In genomic region chr19:11766597-11767591, GRCh38 we compare ENCODE assay signal across 8 cellular contexts. TPM values are rescaled to one million over a fixed set of nuclear protein-coding genes. Genes with fewer than 3 reads are reported as not detected.
A peak's percentile ranks its signal among the peaks of the same experiment; 100 is the strongest.
DNase-seq lines count a peak whose midpoint lies in the region; ATAC-seq and TF ChIP-seq lines count a peak whose summit lies in the region.

TSS of gene ZNF441 (plus strand) at chr19:11767000. CDS start at chr19:11767194, 194 bp downstream.

- peaks cover 26% of the 10 kb centered on the region for H3K4me1 Mint-ChIP-seq in CD8-positive, alpha-beta T cell (ENCODE audit: low read depth)

- peak; percentile 83 to 96 (median 90) for DNase-seq in CD8-positive, alpha-beta T cell
- peak; percentile 86 for DNase-seq in HS-27A (ENCODE audit: low read depth)
- DNase-seq in NOMO-1 treated with DMSO at 0.1 percent for 48 hours (lab: John Stamatoyannopoulos, UW; ENCODE audit: unreplicated experiment) = peak; percentile 92
- peak; percentile 62 for DNase-seq in activated CD8-positive, alpha-beta memory T cell treated with anti-CD3 and anti-CD28 coated beads, Interleukin-2, amount 50 U/mL, for 1 hour (ENCODE audit: extremely low read depth)
- DNase-seq in mesenteric fat pad (ENCODE audit: low spot score) = peak; percentile 99
- peak; percentile 82 for DNase-seq in stimulated activated CD8-positive, alpha-beta memory T cell treated with anti-CD3 and anti-CD28 coated beads, Interleukin-12 subunit alpha, Interleukin-12 subunit beta, amount 100 ng/mL, for 4 hours (ENCODE audit: low read depth)

- peaks cover 16% of the 10 kb centered on the region for H3K4me1 ChIP-seq in CD8-positive, alpha-beta T cell (ENCODE audit: insufficient read depth, low read length)
- H3K4me1 ChIP-seq in endocrine pancreas (ENCODE audit: control insufficient read depth, insufficient read depth, low read length) = peaks cover 5% of the 10 kb centered on the region

- H3K27me3 Mint-ChIP-seq in CD8-positive, alpha-beta T cell (ENCODE audit: low read depth) = peaks cover 7% of the 10 kb centered on the region

- peak within 1 kb of the TSS; percentile 79 for H3K27ac ChIP-seq in CD8-positive, alpha-beta T cell (ENCODE audit: low read depth, low read length)

- POLR2A ChIA-PET in CD8-positive, alpha-beta T cell (lab: Charles Lee) = interaction anchor here (0.5 to 2.1 kb wide), 9 partner anchors 12 to 1164 kb away, joined by 3 to 8 read pairs (median 3); partner anchors contain the start of genes ZNF433, ZNF440, ZNF491 and ZNF823

- intact Hi-C loops in CD8-positive, alpha-beta T cell (cut with DNase I, micrococcal nuclease) = loop anchor here (1.0 to 2.0 kb wide), 3 partner anchors 28 to 48 kb away; partner anchors contain the start of genes ZNF823 (in 2 of the 2) and ZNF440 (in 1 of the 2)

- H3K36me3 ChIP-seq in CD8-positive, alpha-beta T cell (ENCODE audit: insufficient read depth, low read length) = no peaks in the 10 kb centered on the region
- H3K36me3 ChIP-seq in endocrine pancreas (ENCODE audit: control insufficient read depth, insufficient read depth, low read length) = no peaks in the 10 kb centered on the region

- no peaks in the 10 kb centered on the region for H3K27me3 ChIP-seq in CD8-positive, alpha-beta T cell (ENCODE audit: insufficient read depth, low read length)
- no peaks in the 10 kb centered on the region for H3K27me3 ChIP-seq in endocrine pancreas (ENCODE audit: control insufficient read depth, insufficient read depth, low read length)

- H3K9me3 Mint-ChIP-seq in CD8-positive, alpha-beta T cell = peaks cover 28% of the 10 kb centered on the region

- CTCF ChIA-PET in CD8-positive, alpha-beta T cell (lab: Charles Lee) = interaction anchor here (0.7 to 2.1 kb wide), 3 partner anchors 10 to 221 kb away, joined by 3 to 15 read pairs (median 4); partner anchors contain the start of gene ZNF491

- H3K4me3 ChIP-seq in CD8-positive, alpha-beta T cell (ENCODE audit: low read depth, low read length) = peak within 1 kb of the TSS; percentile 78
- peak within 1 kb of the TSS; percentile 67 for H3K4me3 ChIP-seq in endocrine pancreas (ENCODE audit: control insufficient read depth, insufficient read depth, low read length)

- H3K36me3 Mint-ChIP-seq in CD8-positive, alpha-beta T cell = peaks cover 26% of the 10 kb centered on the region

- no peak for TF ChIP-seq CTCF in CD8-positive, alpha-beta T cell (IDR thresholded peaks at IDR 0.05)

- H3K9ac ChIP-seq in endocrine pancreas (ENCODE audit: control insufficient read depth, insufficient read depth, low read length) = peak within 1 kb of the TSS; percentile 80

- peak; percentile 95 for ATAC-seq in CD8-positive, alpha-beta T cell
- ATAC-seq in GM19467 (IDR thresholded peaks at IDR 0.05; ENCODE audit: unreplicated experiment) = peak; percentile 88

- H3K4me3 Mint-ChIP-seq in CD8-positive, alpha-beta T cell = peak within 1 kb of the TSS; percentile 96

- H3K9me3 ChIP-seq in CD8-positive, alpha-beta T cell (ENCODE audit: low read length) = no peaks in the 10 kb centered on the region
- H3K9me3 ChIP-seq in endocrine pancreas (ENCODE audit: control insufficient read depth, low read length) = no peaks in the 10 kb centered on the region

- peak within 1 kb of the TSS; percentile 93 for H3K27ac Mint-ChIP-seq in CD8-positive, alpha-beta T cell

RNA-seq across cellular contexts. Expression of gene ZNF441, which starts in this region (rescaled TPM):
- 1 to 10 TPM; 1.9 to 2.3 TPM for total RNA-seq in CD8-positive, alpha-beta T cell
- total RNA-seq in mesenteric fat pad = 5.7 TPM

Comparison
In these comparisons a context has a peak if more than half of its experiments do, and no peak if none do; other contexts are left out.
1. Peak in every context shown above with its lines: DNase-seq, ATAC-seq, H3K4me3 ChIP-seq and H3K27ac ChIP-seq.